ENCODE assay signal across 8 cellular contexts in genomic region chr20:46406200-46406985, GRCh38. TPM values are rescaled to one million over a fixed set of nuclear protein-coding genes. Genes with fewer than 3 reads are reported as not detected.
DNase-seq lines count a peak whose midpoint lies in the region; ATAC-seq, FAIRE-seq and TF ChIP-seq lines count a peak whose summit lies in the region.

TSS of gene ELMO2 (minus strand) at chr20:46406615. CDS start at chr20:46394482, 12,133 bp downstream.

- DNase-seq in NCI-H69 (lab: John Stamatoyannopoulos, UW) (peak; percentile 95), HepG2 (ENCODE audit: low spot score) (peak; percentile 99)
- DNase-seq in activated CD4-positive, alpha-beta T cell treated with anti-CD3 and anti-CD28 coated beads, Interleukin-2, amount 50 U/mL, for 1 hour, result peak; percentile 94
- DNase-seq in stimulated activated CD4-positive, alpha-beta T cell treated with anti-CD3 and anti-CD28 coated beads, Interleukin-4, amount 100 ng/mL, for 1 hour, result peak; percentile 97

- peak within 1 kb of the TSS; percentile 91 for H3K4me3 Mint-ChIP-seq in dendritic cell treated with granulocyte-macrophage colony-stimulating factor and Interleukin-4, amounts not matched to agents 40 ng/mL and 50 ng/mL, for 4 days

- POLR2A ChIA-PET in HepG2 (lab: Yijun Ruan, JAX), result interaction anchor here (0.6 to 1.2 kb wide), 7 partner anchors 16 to 434 kb away, joined by 3 to 4 read pairs (median 3); no protein-coding TSS in a partner anchor

- no TSS peak for BruUV-seq in HepG2 (replicated peaks; lab: Mats Ljungman, UMichigan)

- no peak for TF ChIP-seq RAD21 in HepG2 (CRISPR knock-in tag; IDR thresholded peaks at IDR 0.05)

- CTCF ChIA-PET in HepG2 (lab: Yijun Ruan, JAX; ENCODE audit: low intra/inter-chr PET ratio, low total read pairs), result no interaction called here

- 2% methylated on average over 60 of the region's 60 CpGs for WGBS in HepG2 (ENCODE audit: low lambda C conversion rate)

- no peaks in the 10 kb centered on the region for H3K27me3 Mint-ChIP-seq in dendritic cell treated with granulocyte-macrophage colony-stimulating factor and Interleukin-4, amounts not matched to agents 40 ng/mL and 50 ng/mL, for 4 days

- H3K79me2 ChIP-seq in HepG2 (ENCODE audit: insufficient read depth, low read length), result peaks cover 30% of the 10 kb centered on the region

- H3K9me3 Mint-ChIP-seq in dendritic cell treated with granulocyte-macrophage colony-stimulating factor and Interleukin-4, amounts not matched to agents 40 ng/mL and 50 ng/mL, for 4 days, result no peaks in the 10 kb centered on the region

- peak; percentile 53 to 64 for TF ChIP-seq POLR2A in HepG2 (IDR thresholded peaks at IDR 0.05; ENCODE audit: insufficient read depth in 1 of 2, low read depth in 2 of 2, low read length in 2 of 2)

- peak within 1 kb of the TSS; percentile 91 for H3K27ac Mint-ChIP-seq in dendritic cell treated with granulocyte-macrophage colony-stimulating factor and Interleukin-4, amounts not matched to agents 40 ng/mL and 50 ng/mL, for 4 days

- H3K4me3 ChIP-seq in BLaER1 (peak within 1 kb of the TSS; percentile 91), HepG2 (replicated peaks in 1 of 3; ENCODE audit: insufficient read depth in 1 of 3, low read depth in 2 of 3, low read length in 3 of 3) (peak within 1 kb of the TSS; percentile 90 to 98 (median 93))

- no peaks in the 10 kb centered on the region for H3K27me3 ChIP-seq in BLaER1
- no peaks in the 10 kb centered on the region; a peak in 1 of 5 replicates for H3K27me3 ChIP-seq in HepG2 (ENCODE audit: control insufficient read depth in 1 of 2, insufficient read depth in 2 of 2, low read length in 2 of 2)

- peak within 1 kb of the TSS; percentile 90 for H3K4me2 ChIP-seq in BLaER1
- H3K4me2 ChIP-seq in HepG2 (ENCODE audit: low read depth, low read length), result peak within 1 kb of the TSS; percentile 93

- peak; percentile 87 for ATAC-seq in GM19328 (IDR thresholded peaks at IDR 0.05; ENCODE audit: unreplicated experiment)
- ATAC-seq in HG03520 (IDR thresholded peaks at IDR 0.05; ENCODE audit: unreplicated experiment), result peak; percentile 78
- peak; percentile 91 for ATAC-seq in HepG2

- H3K36me3 Mint-ChIP-seq in dendritic cell treated with granulocyte-macrophage colony-stimulating factor and Interleukin-4, amounts not matched to agents 40 ng/mL and 50 ng/mL, for 4 days (ENCODE audit: low read depth), result peaks cover 10% of the 10 kb centered on the region

- H3K4me1 ChIP-seq in BLaER1 (peaks cover 48% of the 10 kb centered on the region), HepG2 (ENCODE audit: insufficient read depth, low read length) (peaks cover 79% of the 10 kb centered on the region)

- H4K20me1 ChIP-seq in BLaER1, result peaks cover 50% of the 10 kb centered on the region
- H4K20me1 ChIP-seq in HepG2 (ENCODE audit: insufficient read depth, low read length), result peaks cover 5% of the 10 kb centered on the region; the same call in 1 of the 2 replicates

- peak within 1 kb of the TSS; percentile 69 for H3K27ac ChIP-seq in BLaER1
- H3K27ac ChIP-seq in HepG2 (ENCODE audit: extremely low read length, insufficient read depth, low read length), result peak within 1 kb of the TSS; percentile 79

- peaks cover 9% of the 10 kb centered on the region; the same call in 1 of the 2 replicates for H3K36me3 ChIP-seq in BLaER1
- peaks cover 2 to 3% of the 10 kb centered on the region in 2 experiments; a peak in 1 of 5 replicates for H3K36me3 ChIP-seq in HepG2 (replicated peaks in 1 of 2; ENCODE audit: control insufficient read depth in 1 of 2, insufficient read depth in 2 of 2, low read length in 2 of 2)

- TF ChIP-seq EP300 in HepG2 (IDR thresholded peaks at IDR 0.05; ENCODE audit: low read depth in 2 of 2, low read length in 2 of 2) (peak in 1 of 2 experiments; percentile 17; a peak in 1 of 4 replicates), HepG2 (CRISPR knock-in tag; IDR thresholded peaks at IDR 0.05; ENCODE audit: borderline replicate concordance) (no peak)

- in situ Hi-C loops in HepG2 (cut with HindIII; ENCODE audit: extremely low pct_ligation_motif_present, low pct_unique_long_range_greater_than_20kb), result no loop called here

- TF ChIP-seq CTCF in HepG2 (CRISPR knock-in tag; IDR thresholded peaks at IDR 0.05), result peak; percentile 22

- intact Hi-C loops in dendritic cell treated with granulocyte-macrophage colony-stimulating factor and Interleukin-4, amounts not matched to agents 40 ng/mL and 50 ng/mL, for 4 days (cut with micrococcal nuclease), result loop anchor here (1.0 kb wide), 1 partner anchor 42 kb away; no protein-coding TSS in a partner anchor
- intact Hi-C loops in HepG2 (cut with micrococcal nuclease; ENCODE audit: unreplicated experiment), result loop anchor here (1.0 kb wide), 2 partner anchors 43 to 282 kb away; no protein-coding TSS in a partner anchor

- peak within 1 kb of the TSS; percentile 84 for H3K9ac ChIP-seq in BLaER1
- H3K9ac ChIP-seq in HepG2 (ENCODE audit: insufficient read depth, low read depth, low read length), result peak within 1 kb of the TSS; percentile 85

- no peaks in the 10 kb centered on the region for H3K9me3 ChIP-seq in BLaER1
- no peaks in the 10 kb centered on the region for H3K9me3 ChIP-seq in HepG2 (ENCODE audit: low read length)

- FAIRE-seq in HepG2 (lab: Jason Lieb, UNC), result no peak

- peaks cover 69% of the 10 kb centered on the region for H3K4me1 Mint-ChIP-seq in dendritic cell treated with granulocyte-macrophage colony-stimulating factor and Interleukin-4, amounts not matched to agents 40 ng/mL and 50 ng/mL, for 4 days (ENCODE audit: low read depth)

- peak within 1 kb of the TSS; percentile 67 for H2AFZ ChIP-seq in HepG2 (ENCODE audit: low read length)

TF ChIP-seq in HepG2, 621 proteins besides CTCF, POLR2A, EP300 and RAD21 (continues in another document):
- TF ChIP-seq ZNF24 (IDR thresholded peaks at IDR 0.05) (no peak), DRAP1 (CRISPR knock-in tag; IDR thresholded peaks at IDR 0.05) (peak; percentile 92), HNF4A (CRISPR knock-in tag; IDR thresholded peaks at IDR 0.05) (no peak), THYN1 (CRISPR knock-in tag; IDR thresholded peaks at IDR 0.05; ENCODE audit: borderline replicate concordance, low read depth) (no peak; the same call in 1 of the 2 replicates), SP2 (CRISPR knock-in tag; IDR thresholded peaks at IDR 0.05) (peak; percentile 96), NPAS2 (CRISPR knock-in tag; IDR thresholded peaks at IDR 0.05; ENCODE audit: borderline replicate concordance) (no peak), HHEX (CRISPR knock-in tag; IDR thresholded peaks at IDR 0.05) (no peak), GMEB1 (CRISPR knock-in tag; IDR thresholded peaks at IDR 0.05; ENCODE audit: borderline replicate concordance) (peak; percentile 78), FOXC1 (CRISPR knock-in tag; IDR thresholded peaks at IDR 0.05; ENCODE audit: borderline replicate concordance) (peak; percentile 89), GABPA (IDR thresholded peaks at IDR 0.05; ENCODE audit: low read depth, low read length) (peak; percentile 49; the same call in 1 of the 2 replicates), GABPA (CRISPR knock-in tag; IDR thresholded peaks at IDR 0.05; ENCODE audit: low read depth) (peak; percentile 85), ZNF205 (CRISPR knock-in tag; IDR thresholded peaks at IDR 0.05) (0 out of 2 replicates have a peak, but pooled peaks have one; percentile 16), TBX3 (IDR thresholded peaks at IDR 0.05; ENCODE audit: borderline replicate concordance) (no peak), JUN (CRISPR knock-in tag; IDR thresholded peaks at IDR 0.05) (0 out of 2 replicates have a peak, but pooled peaks have one; percentile 12), CREB1 (IDR thresholded peaks at IDR 0.05) (peak; percentile 85), CREB1 (CRISPR knock-in tag; IDR thresholded peaks at IDR 0.05) (peak; percentile 89)

RNA-seq across cellular contexts. Expression of gene ELMO2, which starts in this region (rescaled TPM):
- total RNA-seq in HepG2 (2016; rRNA removed; fragmentation: Illumina TruSeq; extraction: Trizol), result 35.7 and 42.8 TPM in 2 replicates
- total RNA-seq in HepG2 (2016; cell fraction: cytosol; rRNA removed; fragmentation: Illumina TruSeq; extraction: Trizol; ENCODE audit: low read depth), result 13.2 and 13.6 TPM in 2 replicates
- 37.9 and 41.5 TPM in 2 replicates for total RNA-seq in HepG2 (2016; cell fraction: insoluble cytoplasmic fraction; rRNA removed; fragmentation: Illumina TruSeq; extraction: Trizol)
- total RNA-seq in HepG2 (2016; cell fraction: membrane; rRNA removed; fragmentation: Illumina TruSeq; extraction: Trizol), result 26.7 and 30.9 TPM in 2 replicates
- total RNA-seq in HepG2 (2016; cell fraction: nucleus; rRNA removed; fragmentation: Illumina TruSeq; extraction: Trizol), result 40.9 and 42.4 TPM in 2 replicates
- 30.6 and 41.5 TPM in 2 replicates for polyA plus RNA-seq in HepG2 (2011; rRNA removed)
- 30.0 and 34.9 TPM in 2 replicates for polyA plus RNA-seq in HepG2 (2011; cell fraction: cytosol; rRNA removed)
- polyA plus RNA-seq in HepG2 (2011; cell fraction: nucleus; rRNA removed), result 50.8 and 59.8 TPM in 2 replicates
- 29.1 and 29.9 TPM in 2 replicates for polyA plus RNA-seq in HepG2 (2012)
- polyA plus RNA-seq in HepG2 (2016; cell fraction: cytosol; fragmentation: Illumina TruSeq; extraction: Trizol; ENCODE audit: low read depth), result 3.6 and 4.5 TPM in 2 replicates
- 42.7 and 43.4 TPM in 2 replicates for polyA plus RNA-seq in HepG2 (2016; cell fraction: insoluble cytoplasmic fraction; fragmentation: Illumina TruSeq; extraction: Trizol; ENCODE audit: low read depth)
- polyA plus RNA-seq in HepG2 (2016; cell fraction: membrane; fragmentation: Illumina TruSeq; extraction: Trizol; ENCODE audit: low read depth), result 9.8 and 11.9 TPM in 2 replicates
- 92.2 and 100 TPM in 2 replicates for polyA plus RNA-seq in HepG2 (2016; cell fraction: nucleus; fragmentation: Illumina TruSeq; extraction: Trizol; ENCODE audit: insufficient read depth, low read depth)
- polyA minus RNA-seq in HepG2 (2011; rRNA and poly(A)+ RNA removed; ENCODE audit: low replicate concordance), result 68.1 and 91.6 TPM in 2 replicates
- 23.7 and 37.7 TPM in 2 replicates for polyA minus RNA-seq in HepG2 (2011; cell fraction: cytosol; rRNA and poly(A)+ RNA removed)
- 38.2 and 50.8 TPM in 2 replicates for polyA minus RNA-seq in HepG2 (2011; cell fraction: nucleus; rRNA and poly(A)+ RNA removed)

Comparison
In these comparisons a context has a peak if more than half of its experiments do, and no peak if none do; other contexts are left out.
1. Peak in every context shown above with its lines: DNase-seq, ATAC-seq, H3K4me3 ChIP-seq and H3K27ac ChIP-seq.